9 cellular contexts compared by ENCODE assay signal in the genomic region with DNA sequence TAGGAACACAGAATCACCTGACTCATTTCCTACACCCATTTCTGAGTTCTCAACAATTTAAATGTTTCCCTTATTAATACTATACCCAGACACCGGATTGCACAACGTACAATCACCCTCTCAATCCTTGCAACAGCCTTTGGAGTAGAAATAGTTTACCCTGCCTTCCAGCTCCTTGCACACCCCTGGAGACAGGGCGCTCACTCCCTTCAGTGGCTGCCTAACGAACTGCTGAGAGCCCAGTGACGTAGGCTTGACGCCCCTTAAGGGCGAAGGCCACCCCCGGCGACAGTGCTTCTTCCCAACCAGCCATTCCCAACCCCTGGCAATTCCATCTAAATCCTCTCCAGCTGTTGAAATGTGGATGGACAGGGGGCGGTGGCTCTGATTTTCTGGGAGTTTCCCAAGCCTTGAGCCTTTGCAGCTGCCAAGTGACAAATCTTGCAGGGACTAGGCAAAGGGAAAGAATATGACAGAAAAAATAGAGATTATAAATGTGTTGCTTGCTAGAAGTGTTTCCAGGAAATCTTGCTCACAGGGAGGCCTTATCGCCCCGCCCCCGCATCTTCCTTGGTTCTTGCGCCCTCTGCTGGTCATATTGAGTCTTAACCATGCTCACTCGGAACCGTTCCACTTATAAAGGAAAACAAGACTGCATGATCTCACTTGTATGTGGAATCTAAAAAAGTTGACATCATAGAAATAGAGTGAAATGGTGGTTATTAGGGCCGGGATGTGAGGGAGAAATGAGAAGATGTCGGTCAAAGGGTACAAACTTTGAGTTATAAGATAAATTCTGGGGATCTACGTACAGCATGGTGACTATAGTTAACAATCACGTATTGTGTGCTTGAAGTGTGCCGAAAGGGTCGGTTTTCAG. TPM values are rescaled to one million over a fixed set of nuclear protein-coding genes. Genes with fewer than 3 reads are reported as not detected.
DNase-seq lines count a peak whose midpoint lies in the region; ATAC-seq and TF ChIP-seq lines count a peak whose summit lies in the region.
"Had no signal": no experiment of that assay in that cellular context is flagged by ENCODE, and none has a peak within 500 bp of the region (broad histone marks: within the 10 kb centered on the region; RNA-seq: fewer than 3 reads in every experiment).

No MANE protein-coding gene starts in this region.

- WGBS in adrenal gland, 4 donors, result 18 to 21% (median 20%) methylated on average over 22 of the region's 22 CpGs

- peaks cover 57% of the 10 kb centered on the region for H3K27me3 ChIP-seq in adrenal gland

- H3K4me3 ChIP-seq in adrenal gland (no peak overlapping the region), retinal pigment epithelial cell (ENCODE audit: low read length) (no peak overlapping the region)

- H3K27ac Mint-ChIP-seq in T-helper 17 cell, result no peak overlapping the region

- no peaks in the 10 kb centered on the region for H3K36me3 ChIP-seq in adrenal gland (replicated peaks in 1 of 2)

- peaks cover 70% of the 10 kb centered on the region for H3K27me3 Mint-ChIP-seq in T-helper 17 cell

- peak overlapping the region; percentile 62 for H3K4me3 Mint-ChIP-seq in T-helper 17 cell

- H3K4me1 Mint-ChIP-seq in T-helper 17 cell, result peaks cover 25% of the 10 kb centered on the region

- TF ChIP-seq CTCF in adrenal gland (IDR thresholded peaks at IDR 0.05), result peak; percentile 81 to 91 (median 88)
- TF ChIP-seq CTCF in retinal pigment epithelial cell (conservative IDR thresholded peaks at IDR 0.05; ENCODE audit: low read depth, low read length), result peak; percentile 81

- ATAC-seq in T-helper 17 cell (peak; percentile 89), left cardiac atrium (peak; percentile 82 to 86), HG03025 (IDR thresholded peaks at IDR 0.05; ENCODE audit: low FRiP score, unreplicated experiment) (no peak)

- peaks cover 4 to 32% of the 10 kb centered on the region in 2 donors for H3K4me1 ChIP-seq in adrenal gland (replicated peaks in 1 of 2)

- DNase-seq in SIG-M5 treated with dmso at 0.1 percent for 504 hours (lab: John Stamatoyannopoulos, UW; ENCODE audit: unreplicated experiment) (peak; percentile 85), SIG-M5 (lab: John Stamatoyannopoulos, UW) (no peak), NCI-H146 (lab: John Stamatoyannopoulos, UW) (peak; percentile 73), T-helper 17 cell (peak; percentile 54 to 66 (median 61)), adrenal gland (peak; percentile 81 to 96 (median 88)), left cardiac atrium (peak; percentile 82), retinal pigment epithelial cell (ENCODE audit: low read depth) (peak; percentile 36)

- no peak overlapping the region for H3K27ac ChIP-seq in adrenal gland

- H3K36me3 Mint-ChIP-seq in T-helper 17 cell (ENCODE audit: low read depth), result peaks cover 7% of the 10 kb centered on the region

- TF ChIP-seq POLR2A in adrenal gland (IDR thresholded peaks at IDR 0.05), result no peak

- intact Hi-C loops in adrenal gland (cut with DNase I) (loop anchor here (1.0 to 10.0 kb wide), 3 partner anchors 138 to 280 kb away; no protein-coding TSS in a partner anchor), left cardiac atrium (cut with DNase I) (loop anchor here (1.0 to 5.0 kb wide), 3 partner anchors 136 to 280 kb away; no protein-coding TSS in a partner anchor)

- no peaks in the 10 kb centered on the region for H3K9me3 ChIP-seq in T-helper 17 cell (ENCODE audit: control insufficient read depth, low read length, poor library complexity, severe bottlenecking)
- H3K9me3 ChIP-seq in adrenal gland (replicated peaks in 1 of 3), result no peaks in the 10 kb centered on the region

RNA-seq across cellular contexts. Expression of a gene that starts 7.6 kb away (rescaled TPM):
- total RNA-seq in T-helper 17 cell (not detected), adrenal gland (not detected), left cardiac atrium (not detected)
- under 1 TPM in 1 of 3 donors, not detected in 2; 0.32 TPM for polyA plus RNA-seq in adrenal gland
- total RNA-seq: urinary bladder had no signal
- polyA plus RNA-seq: urinary bladder had no signal
